Comparison of ENCODE assay signal across 9 cellular contexts in genomic region chr3:124584245-124584551, GRCh38.
DNase-seq lines count a peak whose midpoint lies in the region; ATAC-seq, FAIRE-seq and TF ChIP-seq lines count a peak whose summit lies in the region.
"Had no signal": no experiment of that assay in that cellular context is flagged by ENCODE, and none has a peak within 500 bp of the region (broad histone marks: within the 10 kb centered on the region; RNA-seq: fewer than 3 reads in every experiment).

No MANE protein-coding gene starts in this region.

- no peaks in the 10 kb centered on the region for H3K36me3 Mint-ChIP-seq in T-helper 17 cell (ENCODE audit: low read depth)

- ATAC-seq in T-helper 17 cell (peak; percentile 75), gastrocnemius medialis (no peak), GM21737 (IDR thresholded peaks at IDR 0.05; ENCODE audit: unreplicated experiment) (no peak)

- H3K4me3 ChIP-seq in hepatocyte = peak overlapping the region; percentile 68
- peak overlapping the region; percentile 75 to 89 (median 81) for H3K4me3 ChIP-seq in gastrocnemius medialis

- no peaks in the 10 kb centered on the region for H3K36me3 ChIP-seq in hepatocyte (replicated peaks; ENCODE audit: insufficient read depth, low read depth)
- no peaks in the 10 kb centered on the region for H3K36me3 ChIP-seq in gastrocnemius medialis

- peaks cover 8% of the 10 kb centered on the region for H3K4me1 Mint-ChIP-seq in T-helper 17 cell

- 15% methylated on average over 9 of the region's 9 CpGs for WGBS in hepatocyte (ENCODE audit: low lambda C conversion rate, missing lambda C conversion rate)

- peak overlapping the region; percentile 86 for H3K4me3 Mint-ChIP-seq in T-helper 17 cell

- TF ChIP-seq POLR2A in GM12892 (IDR thresholded peaks at IDR 0.05; ENCODE audit: low read depth, low read length) (no peak), gastrocnemius medialis (IDR thresholded peaks at IDR 0.05) (no peak)

- TF ChIP-seq CTCF in hepatocyte (IDR thresholded peaks at IDR 0.05; ENCODE audit: poor library complexity) (no peak), gastrocnemius medialis (IDR thresholded peaks at IDR 0.05 in 4 of 5, conservative IDR thresholded peaks at IDR 0.05 in 1 of 5) (no peak)

- H3K9me3 ChIP-seq in T-helper 17 cell (ENCODE audit: control insufficient read depth, low read length, poor library complexity, severe bottlenecking) (no peaks in the 10 kb centered on the region), hepatocyte (ENCODE audit: low read depth) (no peaks in the 10 kb centered on the region), gastrocnemius medialis (no peaks in the 10 kb centered on the region)

- H3K27me3 ChIP-seq in hepatocyte (no peaks in the 10 kb centered on the region), gastrocnemius medialis (no peaks in the 10 kb centered on the region)

- peak overlapping the region; percentile 73 for H2AFZ ChIP-seq in hepatocyte

- H3K27ac Mint-ChIP-seq in T-helper 17 cell = no peak overlapping the region

- in situ Hi-C loops in gastrocnemius medialis (cut with MboI; ENCODE audit: low sequenced_read_pairs in 4 of 4) = loop anchor here in 1 of 4 donors (25.0 kb wide), 1 partner anchor 328 kb away; no protein-coding TSS in a partner anchor

- H3K79me2 ChIP-seq in hepatocyte = peaks cover 29% of the 10 kb centered on the region

- H3K27me3 Mint-ChIP-seq in T-helper 17 cell = peaks cover 23% of the 10 kb centered on the region

- H3K4me1 ChIP-seq in hepatocyte (ENCODE audit: insufficient read depth) (peaks cover 21% of the 10 kb centered on the region), gastrocnemius medialis (peaks cover 18 to 24% of the 10 kb centered on the region in 2 donors)

- peak; percentile 21 for FAIRE-seq in GM12892 (lab: Jason Lieb, UNC)
- FAIRE-seq: colon had no signal

- peak overlapping the region; percentile 95 for H3K4me2 ChIP-seq in hepatocyte

- no peaks in the 10 kb centered on the region for H3K9me2 ChIP-seq in hepatocyte (replicated peaks; ENCODE audit: insufficient read depth)

- no peak for DNase-seq in GM12892 (ENCODE audit: insufficient read length)
- no peak for DNase-seq in T-helper 17 cell
- no peak for DNase-seq in hepatocyte (ENCODE audit: low spot score)
- DNase-seq in gastrocnemius medialis = no peak
- DNase-seq in NCI-H226 = no peak
- no peak for DNase-seq in NCI-H1048 (lab: John Stamatoyannopoulos, UW)
- DNase-seq in stimulated activated naive CD4-positive, alpha-beta T cell treated with Interleukin-2 at 50 U/mL for 16 hours (lab: John Stamatoyannopoulos, UW) = no peak

- intact Hi-C loops in gastrocnemius medialis (cut with DNase I; ENCODE audit: low total_unique reads) = loop anchor here (2.0 kb wide), 2 partner anchors 15 to 37 kb away; no protein-coding TSS in a partner anchor

- H3K27ac ChIP-seq in hepatocyte = no peak overlapping the region
- peak overlapping the region; percentile 85 to 95 (median 90) for H3K27ac ChIP-seq in gastrocnemius medialis

- H4K20me1 ChIP-seq in hepatocyte (ENCODE audit: insufficient read depth, poor library complexity, severe bottlenecking) = no peaks in the 10 kb centered on the region
